Comparison of ENCODE assay signal across 29 cellular contexts in genomic region chr19:6313398-6313969, GRCh38. TPM values are rescaled to one million over a fixed set of nuclear protein-coding genes. Genes with fewer than 3 reads are reported as not detected.
"Had no signal": no experiment of that assay in that cellular context is flagged by ENCODE, and none has a peak within 500 bp of the region (broad histone marks: within the 10 kb centered on the region; RNA-seq: fewer than 3 reads in every experiment).

No MANE protein-coding gene starts in this region.

- H3K27ac ChIP-seq: body of pancreas, breast epithelium had no signal

- H3K4me1 ChIP-seq: body of pancreas, breast epithelium had no signal

- H3K9me3 Mint-ChIP-seq: activated CD4-positive, alpha-beta T cell treated with anti-CD3 and anti-CD28 coated beads, Interleukin-2, amount 10 ng/mL, durations not matched to agents 24 days and 14 days; activated CD8-positive, alpha-beta T cell treated with anti-CD3 and anti-CD28 coated beads for 36 hours; activated naive CD4-positive, alpha-beta T cell treated with anti-CD3 and anti-CD28 coated beads, Interleukin-2, amount 50 U/mL, for 24 hours; activated T-cell treated with anti-CD3 and anti-CD28 coated beads, Interleukin-2, amount 50 U/mL, for 72 hours; activated T-helper 17 cell treated with anti-CD3 and anti-CD28 coated beads, Interleukin-2, amount 50 U/mL, for 72 hours; T-helper 2 cell treated with Interferon-gamma antibody and Interleukin-4, amounts not matched to agents 5 μg/mL and 100 μg/mL, for 36 hours had no signal

- H3K36me3 ChIP-seq: breast epithelium had no signal

- ATAC-seq: activated CD8-positive, alpha-beta T cell treated with anti-CD3 and anti-CD28 coated beads for 36 hours; activated T-cell treated with anti-CD3 and anti-CD28 coated beads, Interleukin-2, amount 50 U/mL, for 72 hours; activated T-helper 17 cell treated with anti-CD3 and anti-CD28 coated beads, Interleukin-2, amount 50 U/mL, for 72 hours; body of pancreas had no signal

- H3K27ac Mint-ChIP-seq: activated CD4-positive, alpha-beta T cell treated with anti-CD3 and anti-CD28 coated beads, Interleukin-2, amount 10 ng/mL, durations not matched to agents 24 days and 14 days; activated CD8-positive, alpha-beta T cell treated with anti-CD3 and anti-CD28 coated beads for 36 hours; activated naive CD4-positive, alpha-beta T cell treated with anti-CD3 and anti-CD28 coated beads, Interleukin-2, amount 50 U/mL, for 24 hours; activated naive CD8-positive, alpha-beta T cell treated with anti-CD3 and anti-CD28 coated beads, Interleukin-2, amount 10 ng/mL, durations not matched to agents 7 days and 5 days; activated T-cell treated with anti-CD3 and anti-CD28 coated beads, Interleukin-2, amount 50 U/mL, for 72 hours; activated T-helper 17 cell treated with anti-CD3 and anti-CD28 coated beads, Interleukin-2, amount 50 U/mL, for 72 hours; T-helper 2 cell treated with Interferon-gamma antibody and Interleukin-4, amounts not matched to agents 5 μg/mL and 100 μg/mL, for 36 hours had no signal

- DNase-seq: activated CD4-positive, alpha-beta T cell treated with anti-CD3 and anti-CD28 coated beads, Interleukin-2, amount 10 ng/mL, durations not matched to agents 24 days and 14 days; activated CD4-positive, alpha-beta T cell treated with anti-CD3 and anti-CD28 coated beads, Interleukin-2, amount 50 U/mL, for 4 hours; activated CD8-positive, alpha-beta T cell treated with anti-CD3 and anti-CD28 coated beads for 36 hours; activated effector memory CD4-positive, alpha-beta T cell treated with anti-CD3 and anti-CD28 coated beads, Interleukin-2, amount 50 U/mL, for 16 hours; activated naive CD4-positive, alpha-beta T cell treated with Interleukin-2 at 50 U/mL for 16 hours; activated naive CD8-positive, alpha-beta T cell treated with anti-CD3 and anti-CD28 coated beads, Interleukin-2, amount 10 ng/mL, durations not matched to agents 7 days and 5 days; activated T-cell treated with anti-CD3 and anti-CD28 coated beads, Interleukin-2, amount 50 U/mL, for 1 hour; activated T-cell treated with anti-CD3 and anti-CD28 coated beads, Interleukin-2, amount 50 U/mL, for 72 hours; amygdala; body of pancreas; NCI-H1048; NCI-H1105 treated with DMSO at 0.1 percent for 48 hours; NCI-H1436; NCI-H1694; NCI-H1930; NCI-H2081 treated with DMSO at 0.1 percent for 48 hours; NCI-H510A; NCI-H526; NCI-H748 treated with DMSO at 0.1 percent for 48 hours; Right ventricle myocardium superior had no signal

- FAIRE-seq: astrocyte had no signal

- H3K4me3 Mint-ChIP-seq: activated CD4-positive, alpha-beta T cell treated with anti-CD3 and anti-CD28 coated beads, Interleukin-2, amount 10 ng/mL, durations not matched to agents 24 days and 14 days; activated CD8-positive, alpha-beta T cell treated with anti-CD3 and anti-CD28 coated beads for 36 hours; activated naive CD4-positive, alpha-beta T cell treated with anti-CD3 and anti-CD28 coated beads, Interleukin-2, amount 50 U/mL, for 24 hours; activated naive CD8-positive, alpha-beta T cell treated with anti-CD3 and anti-CD28 coated beads, Interleukin-2, amount 10 ng/mL, durations not matched to agents 7 days and 5 days; activated T-cell treated with anti-CD3 and anti-CD28 coated beads, Interleukin-2, amount 50 U/mL, for 72 hours; activated T-helper 17 cell treated with anti-CD3 and anti-CD28 coated beads, Interleukin-2, amount 50 U/mL, for 72 hours; T-helper 2 cell treated with Interferon-gamma antibody and Interleukin-4, amounts not matched to agents 5 μg/mL and 100 μg/mL, for 36 hours had no signal

- H3K36me3 Mint-ChIP-seq: activated naive CD4-positive, alpha-beta T cell treated with anti-CD3 and anti-CD28 coated beads, Interleukin-2, amount 50 U/mL, for 24 hours had no signal

- H3K4me3 ChIP-seq: body of pancreas, breast epithelium had no signal

- H3K27me3 ChIP-seq: body of pancreas, breast epithelium had no signal

- H3K4me1 Mint-ChIP-seq: activated CD4-positive, alpha-beta T cell treated with anti-CD3 and anti-CD28 coated beads, Interleukin-2, amount 10 ng/mL, durations not matched to agents 24 days and 14 days; activated naive CD4-positive, alpha-beta T cell treated with anti-CD3 and anti-CD28 coated beads, Interleukin-2, amount 50 U/mL, for 24 hours; activated naive CD8-positive, alpha-beta T cell treated with anti-CD3 and anti-CD28 coated beads, Interleukin-2, amount 10 ng/mL, durations not matched to agents 7 days and 5 days; activated T-helper 17 cell treated with anti-CD3 and anti-CD28 coated beads, Interleukin-2, amount 50 U/mL, for 72 hours had no signal

- H3K27me3 Mint-ChIP-seq: activated CD4-positive, alpha-beta T cell treated with anti-CD3 and anti-CD28 coated beads, Interleukin-2, amount 10 ng/mL, durations not matched to agents 24 days and 14 days; activated CD8-positive, alpha-beta T cell treated with anti-CD3 and anti-CD28 coated beads for 36 hours; activated naive CD4-positive, alpha-beta T cell treated with anti-CD3 and anti-CD28 coated beads, Interleukin-2, amount 50 U/mL, for 24 hours; activated naive CD8-positive, alpha-beta T cell treated with anti-CD3 and anti-CD28 coated beads, Interleukin-2, amount 10 ng/mL, durations not matched to agents 7 days and 5 days; activated T-helper 17 cell treated with anti-CD3 and anti-CD28 coated beads, Interleukin-2, amount 50 U/mL, for 72 hours had no signal

- H3K9me3 ChIP-seq: body of pancreas, breast epithelium had no signal

RNA-seq across cellular contexts. Expression of gene ACER1, which starts 19.9 kb away (rescaled TPM):
- total RNA-seq: activated CD8-positive, alpha-beta memory T cell treated with anti-CD3 and anti-CD28 coated beads for 36 hours; activated CD8-positive, alpha-beta T cell treated with anti-CD3 and anti-CD28 coated beads for 36 hours; activated T-helper 17 cell treated with anti-CD3 and anti-CD28 coated beads, Interleukin-2, amount 50 U/mL, for 72 hours; astrocyte; body of pancreas; cardiac septum; M059J; OCI-LY7; Right ventricle myocardium superior had no signal
